8 cellular contexts compared by ENCODE assay signal in genomic region chr7:37448057-37448636, GRCh38. TPM values are rescaled to one million over a fixed set of nuclear protein-coding genes. Genes with fewer than 3 reads are reported as not detected.
DNase-seq lines count a peak whose midpoint lies in the region; ATAC-seq and TF ChIP-seq lines count a peak whose summit lies in the region.

No MANE protein-coding gene starts in this region.

- WGBS in ectodermal cell, 2 experiments, result 0% methylated on average over 62 of the region's 62 CpGs
- 1% methylated on average over 15 to 28 of the region's 62 CpGs for WGBS in mesodermal cell (ENCODE audit: insufficient coverage in 2 of 2), 2 experiments
- 0% methylated on average over 17 to 35 of the region's 62 CpGs for WGBS in tibial nerve, 2 donors

- H3K27me3 ChIP-seq in ectodermal cell (ENCODE audit: control insufficient read depth, insufficient read depth, low read length, poor library complexity, severe bottlenecking) (peaks cover 33% of the 10 kb centered on the region), tibial nerve (no peaks in the 10 kb centered on the region)

- H3K4me1 Mint-ChIP-seq in T-cell, result peaks cover 58 to 71% (median 61%) of the 10 kb centered on the region in 3 donors

- peak overlapping the region; percentile 93 to 94 (median 93) for H3K4me3 Mint-ChIP-seq in T-cell

- peak overlapping the region; percentile 93 to 98 for H3K27ac Mint-ChIP-seq in T-cell

- TF ChIP-seq POLR2A in tibial nerve (IDR thresholded peaks at IDR 0.05), result no peak

- no peaks in the 10 kb centered on the region for H3K4me1 ChIP-seq in ectodermal cell (ENCODE audit: control insufficient read depth, insufficient read depth, low read length)
- peaks cover 14% of the 10 kb centered on the region for H3K4me1 ChIP-seq in mesodermal cell (ENCODE audit: control insufficient read depth, insufficient read depth, low read length, poor library complexity, severe bottlenecking)
- peaks cover 0 to 49% (median 14%) of the 10 kb centered on the region in 4 donors for H3K4me1 ChIP-seq in tibial nerve

- CTCF ChIA-PET in T-cell (lab: Charles Lee), result interaction anchor here (0.6 to 4.9 kb wide), 4 partner anchors 95 to 1161 kb away, joined by 3 to 28 read pairs (median 4); no protein-coding TSS in a partner anchor

- POLR2A ChIA-PET in T-cell (lab: Charles Lee), result interaction anchor here (0.6 to 1.7 kb wide), 3 partner anchors 94 to 1719 kb away, joined by 3 to 8 read pairs (median 4); no protein-coding TSS in a partner anchor

- no peak overlapping the region for H3K27ac ChIP-seq in ectodermal cell (ENCODE audit: insufficient read depth, low read depth, low read length, poor library complexity, severe bottlenecking)
- peak overlapping the region; percentile 43 for H3K27ac ChIP-seq in mesodermal cell (ENCODE audit: low read depth, low read length, severe bottlenecking)
- H3K27ac ChIP-seq in tibial nerve, result peak overlapping the region; percentile 90 to 99 (median 96)

- DNase-seq in T-cell (peak in 14 of 34 experiments; percentile 5 to 42 (median 20)), tibial nerve (ENCODE audit: low spot score in 2 of 2) (no peak), medulla oblongata (ENCODE audit: extremely low spot score) (no peak), COLO829 (ENCODE audit: low spot score) (no peak)

- ATAC-seq in GM18511 (IDR thresholded peaks at IDR 0.05; ENCODE audit: unreplicated experiment) (peak; percentile 22), HG02678 (IDR thresholded peaks at IDR 0.05; ENCODE audit: unreplicated experiment) (peak; percentile 18), T-cell (replicated peaks in 1 of 4) (peak; percentile 16 to 40 (median 33))

- no peaks in the 10 kb centered on the region for H3K9me3 Mint-ChIP-seq in T-cell

- peaks cover 0 to 1% of the 10 kb centered on the region in 2 donors for H3K27me3 Mint-ChIP-seq in T-cell

- H3K4me3 ChIP-seq in ectodermal cell (ENCODE audit: insufficient read depth, low read depth, low read length) (peak overlapping the region; percentile 61), mesodermal cell (ENCODE audit: extremely low read depth, insufficient read depth, low read length, poor library complexity, severe bottlenecking) (peak overlapping the region; percentile 73), tibial nerve (peak overlapping the region; percentile 80 to 97 (median 85))

- TF ChIP-seq EP300 in tibial nerve (IDR thresholded peaks at IDR 0.05), result no peak

- TF ChIP-seq CTCF in tibial nerve (IDR thresholded peaks at IDR 0.05), result no peak

- peaks cover 10% of the 10 kb centered on the region for H3K36me3 Mint-ChIP-seq in T-cell

- H3K9me3 ChIP-seq in ectodermal cell (ENCODE audit: control insufficient read depth, low read length) (no peaks in the 10 kb centered on the region), mesodermal cell (ENCODE audit: control insufficient read depth, low read length) (no peaks in the 10 kb centered on the region), tibial nerve (no peaks in the 10 kb centered on the region)

- H3K36me3 ChIP-seq in ectodermal cell (ENCODE audit: control insufficient read depth, insufficient read depth, low read length) (no peaks in the 10 kb centered on the region), mesodermal cell (ENCODE audit: control insufficient read depth, insufficient read depth, low read length) (no peaks in the 10 kb centered on the region), tibial nerve (no peaks in the 10 kb centered on the region)

RNA-seq across cellular contexts. Expression of gene ELMO1, which starts 0.5 kb away (rescaled TPM):
- total RNA-seq in T-cell (100 to 1,000 TPM; 101 to 149 (median 113) TPM), tibial nerve (100 to 1,000 TPM; 196 to 328 (median 268) TPM)
- 8.9 TPM for polyA plus RNA-seq in ectodermal cell (2013, experiment 1 of 4)
- 8.2 TPM for polyA plus RNA-seq in ectodermal cell (2013, experiment 2 of 4)
- polyA plus RNA-seq in ectodermal cell (2013, experiment 3 of 4), result 5.9 TPM
- 6.4 TPM for polyA plus RNA-seq in ectodermal cell (2013, experiment 4 of 4)
- polyA plus RNA-seq in mesodermal cell (2013, experiment 1 of 2), result 20.7 TPM
- 15.4 TPM for polyA plus RNA-seq in mesodermal cell (2013, experiment 2 of 2)
